ENCODE assay signal across 12 cellular contexts in genomic region chr5:95925939-95926338, GRCh38. TPM values are rescaled to one million over a fixed set of nuclear protein-coding genes. Genes with fewer than 3 reads are reported as not detected.
DNase-seq lines count a peak whose midpoint lies in the region; ATAC-seq and TF ChIP-seq lines count a peak whose summit lies in the region.
"Had no signal": no experiment of that assay in that cellular context is flagged by ENCODE, and none has a peak within 500 bp of the region (broad histone marks: within the 10 kb centered on the region; RNA-seq: fewer than 3 reads in every experiment).

No MANE protein-coding gene starts in this region.

- no peaks in the 10 kb centered on the region for H3K27me3 ChIP-seq in stomach
- H3K27me3 ChIP-seq: dorsolateral prefrontal cortex had no signal

- no peaks in the 10 kb centered on the region for H3K9me3 Mint-ChIP-seq in CD14-positive monocyte

- peaks cover 0 to 13% (median under 1%) of the 10 kb centered on the region in 4 donors for H3K36me3 ChIP-seq in stomach

- peak overlapping the region in 4 of 7 donors; percentile 23 to 65 (median 44) for H3K27ac Mint-ChIP-seq in CD14-positive monocyte
- H3K27ac Mint-ChIP-seq: T-helper 17 cell had no signal

- no peak overlapping the region for H3K4me3 Mint-ChIP-seq in CD14-positive monocyte
- H3K4me3 Mint-ChIP-seq: T-helper 17 cell had no signal

- no peak for DNase-seq in CD14-positive monocyte (ENCODE audit: low spot score)
- DNase-seq in NCI-H446 (lab: John Stamatoyannopoulos, UW), result no peak
- DNase-seq in stomach, result no peak
- DNase-seq in germinal center (ENCODE audit: low spot score), result no peak
- no peak for DNase-seq in NCI-H1930 (lab: John Stamatoyannopoulos, UW)
- DNase-seq: dorsolateral prefrontal cortex, KBM-7, NCI-H748 treated with DMSO at 0.1 percent for 48 hours, T-helper 17 cell had no signal

- peaks cover 0 to 3% (median 0%) of the 10 kb centered on the region in 3 donors for H3K27me3 Mint-ChIP-seq in CD14-positive monocyte (ENCODE audit: low read depth in 3 of 3)
- H3K27me3 Mint-ChIP-seq: T-helper 17 cell had no signal

- ATAC-seq in GM19043 (IDR thresholded peaks at IDR 0.05; ENCODE audit: low read depth, unreplicated experiment) (peak; percentile 58), HG02678 (IDR thresholded peaks at IDR 0.05; ENCODE audit: unreplicated experiment) (peak; percentile 59), HG03521 (IDR thresholded peaks at IDR 0.05; ENCODE audit: unreplicated experiment) (peak; percentile 38)
- ATAC-seq: T-helper 17 cell had no signal

- intact Hi-C loops in CD14-positive monocyte (cut with micrococcal nuclease), result no loop called here
- intact Hi-C loops in stomach (cut with DNase I; ENCODE audit: low total_unique reads), result no loop called here

- no peak overlapping the region for H3K4me3 ChIP-seq in stomach
- H3K4me3 ChIP-seq: dorsolateral prefrontal cortex had no signal

- TF ChIP-seq EP300 in stomach (IDR thresholded peaks at IDR 0.05), result no peak

- peak overlapping the region in 1 of 5 donors; percentile 48 for H3K27ac ChIP-seq in stomach

- H3K36me3 Mint-ChIP-seq in CD14-positive monocyte, result peaks cover 13 to 14% of the 10 kb centered on the region in 2 donors

- TF ChIP-seq POLR2A in stomach (IDR thresholded peaks at IDR 0.05), result no peak

- peaks cover 26 to 85% (median 48%) of the 10 kb centered on the region in 4 donors for H3K4me1 ChIP-seq in stomach

- peaks cover 44% of the 10 kb centered on the region for H3K4me1 Mint-ChIP-seq in CD14-positive monocyte

- TF ChIP-seq CTCF in CD14-positive monocyte (IDR thresholded peaks at IDR 0.05) (no peak), stomach (IDR thresholded peaks at IDR 0.05) (no peak)

- H3K9me3 ChIP-seq in stomach, result no peaks in the 10 kb centered on the region

RNA-seq across cellular contexts. Expression of gene ELL2, which starts 35.7 kb away (rescaled TPM):
- 1 to 10 TPM; 3.1 to 5.8 TPM for polyA plus RNA-seq in CD14-positive monocyte
- 100 to 1,000 TPM in 4 of 5 donors, 10 to 100 TPM in 1; 26.8 to 279 (median 178) TPM for total RNA-seq in stomach
- 10 to 100 TPM; 24.7 to 46.7 (median 45.3) TPM for polyA plus RNA-seq in stomach
